ENCODE assay signal across 14 cellular contexts in the genomic region with DNA sequence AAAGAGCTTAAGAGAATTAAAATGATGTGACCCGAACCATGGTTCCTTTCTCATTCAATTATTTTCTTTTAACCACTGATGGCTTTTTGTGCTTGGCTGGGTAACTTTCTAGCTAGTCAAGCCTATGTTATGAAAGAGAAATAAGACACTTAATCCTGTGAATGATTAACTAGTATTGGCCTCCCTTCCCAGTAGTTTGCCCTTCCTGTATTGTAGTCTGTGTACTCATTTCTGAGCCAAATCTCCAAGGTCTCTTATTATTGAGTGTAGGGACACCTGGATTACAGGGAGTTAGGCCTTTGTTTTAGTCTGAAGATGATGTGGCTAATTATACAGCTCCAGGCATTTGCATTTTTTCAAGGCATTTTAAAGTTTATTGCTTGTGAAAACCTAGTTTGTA.
DNase-seq lines count a peak whose midpoint lies in the region; ATAC-seq and FAIRE-seq lines count a peak whose summit lies in the region.
"Had no signal": no experiment of that assay in that cellular context is flagged by ENCODE, and none has a peak within 500 bp of the region (broad histone marks: within the 10 kb centered on the region; RNA-seq: fewer than 3 reads in every experiment).

No MANE protein-coding gene starts in this region.

- ATAC-seq in GM18511 (IDR thresholded peaks at IDR 0.05; ENCODE audit: unreplicated experiment) (peak; percentile 75), GM19324 (IDR thresholded peaks at IDR 0.05; ENCODE audit: low FRiP score, unreplicated experiment) (no peak), sciatic nerve (no peak)

- no peak overlapping the region for H3K4me3 ChIP-seq in mucosa of rectum (ENCODE audit: low read length in 2 of 2)
- no peak overlapping the region for H3K4me3 ChIP-seq in effector memory CD4-positive, alpha-beta T cell (ENCODE audit: insufficient read depth, low read depth, low read length, poor library complexity, severe bottlenecking)
- H3K4me3 ChIP-seq: BLaER1, dorsolateral prefrontal cortex, ovary had no signal

- intact Hi-C loops in sciatic nerve (cut with DNase I), result no loop called here

- H3K9me3 ChIP-seq in mucosa of rectum (ENCODE audit: control insufficient read depth in 2 of 2, low read length in 2 of 2), result no peaks in the 10 kb centered on the region
- no peaks in the 10 kb centered on the region for H3K9me3 ChIP-seq in effector memory CD4-positive, alpha-beta T cell (ENCODE audit: control insufficient read depth, low read length)
- H3K9me3 ChIP-seq: BLaER1, ovary had no signal

- H3K9ac ChIP-seq in mucosa of rectum (ENCODE audit: low read depth in 1 of 2, low read length in 2 of 2), result peak overlapping the region in 1 of 2 donors; percentile 27
- H3K9ac ChIP-seq: BLaER1 had no signal

- peaks cover 21 to 40% of the 10 kb centered on the region in 2 donors for H3K4me1 ChIP-seq in mucosa of rectum (ENCODE audit: control insufficient read depth in 2 of 2, insufficient read depth in 2 of 2, low read length in 2 of 2)
- no peaks in the 10 kb centered on the region for H3K4me1 ChIP-seq in effector memory CD4-positive, alpha-beta T cell (ENCODE audit: control insufficient read depth, insufficient read depth, low read length, poor library complexity, severe bottlenecking)
- H3K4me1 ChIP-seq: BLaER1 had no signal

- no peaks in the 10 kb centered on the region for H3K27me3 ChIP-seq in mucosa of rectum (ENCODE audit: control insufficient read depth in 2 of 2, insufficient read depth in 2 of 2, low read length in 2 of 2)
- no peaks in the 10 kb centered on the region for H3K27me3 ChIP-seq in effector memory CD4-positive, alpha-beta T cell (replicated peaks; ENCODE audit: control insufficient read depth, insufficient read depth, low read length, poor library complexity, severe bottlenecking)
- H3K27me3 ChIP-seq: BLaER1, dorsolateral prefrontal cortex, ovary had no signal

- no peaks in the 10 kb centered on the region for H3K36me3 ChIP-seq in mucosa of rectum (ENCODE audit: control insufficient read depth in 2 of 2, insufficient read depth in 2 of 2, low read length in 2 of 2)
- no peaks in the 10 kb centered on the region for H3K36me3 ChIP-seq in effector memory CD4-positive, alpha-beta T cell (ENCODE audit: control insufficient read depth, insufficient read depth, low read length)
- H3K36me3 ChIP-seq: BLaER1, ovary had no signal

- peak overlapping the region; percentile 71 to 76 for H3K27ac ChIP-seq in mucosa of rectum (ENCODE audit: low read depth in 2 of 2, low read length in 2 of 2)
- no peak overlapping the region for H3K27ac ChIP-seq in effector memory CD4-positive, alpha-beta T cell (ENCODE audit: insufficient read depth, low read length, poor library complexity, severe bottlenecking)
- H3K27ac ChIP-seq: BLaER1, dorsolateral prefrontal cortex, ovary had no signal

- peak; percentile 88 for FAIRE-seq in HTR-8/SVneo (lab: Jason Lieb, UNC)
- FAIRE-seq in endometrium (lab: Jason Lieb, UNC), result peak; percentile 67

- DNase-seq in HTR-8/SVneo (ENCODE audit: insufficient read length, low spot score) (no peak), AG20443 (ENCODE audit: low spot score) (no peak), sciatic nerve (ENCODE audit: low spot score) (no peak)
- no peak for DNase-seq in effector memory CD4-positive, alpha-beta T cell
- DNase-seq: activated B cell treated with CpG ODN at 0.5 μM for 24 hours, activated gamma-delta T cell, dorsolateral prefrontal cortex, NCI-H1417, ovary had no signal
